19 cellular contexts compared by ENCODE assay signal in genomic region chr7:14125998-14126397, GRCh38.
DNase-seq lines count a peak whose midpoint lies in the region; ATAC-seq and TF ChIP-seq lines count a peak whose summit lies in the region.
"Had no signal": no experiment of that assay in that cellular context is flagged by ENCODE, and none has a peak within 500 bp of the region (broad histone marks: within the 10 kb centered on the region; RNA-seq: fewer than 3 reads in every experiment).

No MANE protein-coding gene starts in this region.

- H2AFZ ChIP-seq in PC-3 (ENCODE audit: low read length), result no peak overlapping the region; the same call in 1 of the 2 replicates

- DNase-seq in ELR (ENCODE audit: low read depth) (peak; percentile 21), PC-3 (no peak), choroid plexus epithelial cell (ENCODE audit: low read depth) (peak; percentile 34), kidney tubule cell (ENCODE audit: low spot score) (peak; percentile 40), G401 (ENCODE audit: low spot score) (no peak), testis (no peak), NCI-H226 (no peak)
- DNase-seq: activated naive CD4-positive, alpha-beta T cell treated with anti-CD3 and anti-CD28 coated beads for 36 hours; CD4-positive, alpha-beta memory T cell; head of caudate nucleus; MV-4-11; NCI-H2029 treated with DMSO at 0.1 percent for 48 hours; NCI-H524 treated with DMSO at 0.1 percent for 48 hours; PC-9 had no signal

- H3K4me1 ChIP-seq in PC-3 (ENCODE audit: insufficient read depth, low read length), result 0 out of 2 replicates have a peak, but pooled peaks cover 7% of the 10 kb centered on the region
- no peaks in the 10 kb centered on the region for H3K4me1 ChIP-seq in testis
- H3K4me1 ChIP-seq: right atrium auricular region had no signal

- H3K36me3 ChIP-seq in PC-3 (ENCODE audit: low read depth, low read length), result no peaks in the 10 kb centered on the region
- no peaks in the 10 kb centered on the region for H3K36me3 ChIP-seq in testis (ENCODE audit: low read depth, missing control alignments)
- H3K36me3 ChIP-seq: right atrium auricular region had no signal

- H3K27me3 ChIP-seq in PC-3 (ENCODE audit: low read length) (no peaks in the 10 kb centered on the region), testis (no peaks in the 10 kb centered on the region)
- H3K27me3 ChIP-seq: right atrium auricular region had no signal

- no peaks in the 10 kb centered on the region for H3K9me2 ChIP-seq in PC-3 (replicated peaks; ENCODE audit: low read length)

- H3K4me2 ChIP-seq in PC-3 (ENCODE audit: low read length), result no peak overlapping the region
- H3K4me2 ChIP-seq: PC-9 had no signal

- H3K79me2 ChIP-seq in PC-3 (ENCODE audit: low read length), result no peaks in the 10 kb centered on the region

- H3K27ac ChIP-seq in PC-3 (ENCODE audit: low read length), result no peak overlapping the region
- H3K27ac ChIP-seq in testis, result no peak overlapping the region
- H3K27ac ChIP-seq: epithelial cell of prostate, PC-9, right atrium auricular region had no signal

- intact Hi-C loops in PC-3 (cut with micrococcal nuclease) (no loop called here), testis (cut with DNase I; ENCODE audit: low total_unique reads) (no loop called here)

- in situ Hi-C loops in G401 (cut with HindIII; ENCODE audit: low sequenced_read_pairs), result no loop called here

- H3K9me3 ChIP-seq in PC-3 (ENCODE audit: low read length), result no peaks in the 10 kb centered on the region
- H3K9me3 ChIP-seq in testis, result no peaks in the 10 kb centered on the region
- H3K9me3 ChIP-seq: right atrium auricular region had no signal

- no peak overlapping the region for H3K4me3 ChIP-seq in PC-3 (ENCODE audit: low read length)
- H3K4me3 ChIP-seq in choroid plexus epithelial cell (ENCODE audit: low read depth, low read length), result no peak overlapping the region
- H3K4me3 ChIP-seq in testis, result no peak overlapping the region
- H3K4me3 ChIP-seq: PC-9, right atrium auricular region had no signal

- H3K9ac ChIP-seq in PC-3 (ENCODE audit: low read length), result no peak overlapping the region

- no TSS peak for BruUV-seq in PC-3 (replicated peaks; lab: Mats Ljungman, UMichigan)

- 96 to 99% methylated on average over 3 of the region's 3 CpGs for WGBS in testis, 2 donors

- CTCF ChIA-PET in PC-3 (lab: Charles Lee), result interaction anchor here (0.5 kb wide), 1 partner anchor 430 kb away, joined by 3 read pairs; no protein-coding TSS in a partner anchor

- no peak for TF ChIP-seq CTCF in PC-3 (conservative IDR thresholded peaks at IDR 0.05; ENCODE audit: low read depth, low read length)
- peak; percentile 5 for TF ChIP-seq CTCF in choroid plexus epithelial cell (conservative IDR thresholded peaks at IDR 0.05; ENCODE audit: low read depth, low read length)
- no peak for TF ChIP-seq CTCF in testis (IDR thresholded peaks at IDR 0.05)

- POLR2A ChIA-PET in PC-3 (lab: Charles Lee; ENCODE audit: unreplicated experiment), result no interaction called here

- ATAC-seq in PC-3 (peak; percentile 40), HG02852 (IDR thresholded peaks at IDR 0.05; ENCODE audit: unreplicated experiment) (no peak)
- ATAC-seq: HepG2, SK-N-SH treated with all-trans-retinoic acid at 6 μM for 48 hours had no signal

- H3F3A ChIP-seq in PC-3 (ENCODE audit: low read length, unreplicated experiment), result no peaks in the 10 kb centered on the region

- TF ChIP-seq POLR2A in testis (IDR thresholded peaks at IDR 0.05), result no peak

- H4K20me1 ChIP-seq in PC-3 (ENCODE audit: low read length), result no peaks in the 10 kb centered on the region

Comparison
In these comparisons a context has a peak if more than half of its experiments do, and no peak if none do; other contexts are left out.
1. DNase-seq: peak in ELR (single experiment), choroid plexus epithelial cell (single experiment) and kidney tubule cell (single experiment); none in PC-3 (single experiment), G401 (single experiment), testis (single experiment) and NCI-H226 (single experiment).